ENCODE assay signal across 9 cellular contexts in the genomic region with DNA sequence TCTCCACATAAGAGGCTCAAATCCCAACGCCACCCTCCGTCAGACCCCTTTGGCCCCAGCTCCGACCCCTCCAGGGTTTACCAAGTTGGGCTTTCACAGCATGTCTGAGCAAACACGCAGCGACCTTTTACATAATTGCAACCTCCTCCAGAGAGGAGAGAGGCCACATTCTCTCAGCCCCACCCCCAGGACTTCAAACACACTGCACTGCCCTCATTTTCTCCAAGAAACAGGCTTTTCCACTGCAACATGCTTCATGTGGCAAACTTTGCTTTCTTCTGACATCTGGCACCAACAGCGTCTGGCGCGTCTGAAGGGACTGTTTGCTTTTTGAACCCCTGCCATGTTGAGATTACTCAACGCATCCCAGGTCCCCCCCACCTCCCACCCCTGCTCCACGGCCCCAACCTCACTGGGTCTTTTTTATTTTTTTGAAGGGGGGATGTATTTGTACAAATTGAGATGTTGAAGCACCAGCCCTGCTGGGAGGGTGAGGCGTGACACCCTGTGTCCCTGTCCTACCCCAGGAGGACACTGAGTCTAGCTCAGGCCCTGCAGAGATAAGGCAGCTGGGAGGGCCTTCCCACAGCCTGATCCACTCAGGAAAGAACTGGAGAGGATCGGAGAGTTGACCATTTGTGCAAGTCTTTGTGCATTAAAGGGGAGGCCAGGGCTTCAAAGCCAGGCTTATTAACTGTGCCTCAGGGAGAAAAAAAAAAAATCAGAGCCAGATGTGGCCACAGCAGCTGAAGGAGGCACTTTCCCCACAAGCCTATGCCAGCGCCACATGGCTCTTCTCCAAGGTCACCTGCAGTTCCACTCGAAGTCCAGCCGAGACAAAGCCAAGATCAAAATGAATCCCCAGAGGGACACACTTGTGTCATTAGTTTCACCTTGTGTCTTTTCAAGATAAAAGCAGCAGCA. TPM values are rescaled to one million over a fixed set of nuclear protein-coding genes. Genes with fewer than 3 reads are reported as not detected.
DNase-seq lines count a peak whose midpoint lies in the region; ATAC-seq and TF ChIP-seq lines count a peak whose summit lies in the region.
"Had no signal": no experiment of that assay in that cellular context is flagged by ENCODE, and none has a peak within 500 bp of the region (broad histone marks: within the 10 kb centered on the region; RNA-seq: fewer than 3 reads in every experiment).

No MANE protein-coding gene starts in this region.

- H3K4me1 ChIP-seq in body of pancreas, result peaks cover 15% of the 10 kb centered on the region
- H3K4me1 ChIP-seq in thoracic aorta (ENCODE audit: control insufficient read depth in 1 of 2, low read depth in 2 of 2), result peaks cover 19 to 60% of the 10 kb centered on the region in 2 donors

- intact Hi-C loops in body of pancreas (cut with DNase I) (no loop called here), left colon (cut with DNase I, micrococcal nuclease) (no loop called here)

- H3K27me3 ChIP-seq in body of pancreas, result no peaks in the 10 kb centered on the region
- H3K27me3 ChIP-seq in thoracic aorta (replicated peaks; ENCODE audit: insufficient read depth), result no peaks in the 10 kb centered on the region

- TF ChIP-seq CTCF in body of pancreas (IDR thresholded peaks at IDR 0.05), result peak in 2 of 7 experiments; percentile 16 to 18
- peak; percentile 49 for TF ChIP-seq CTCF in thoracic aorta (IDR thresholded peaks at IDR 0.05)

- H3K36me3 ChIP-seq in body of pancreas (replicated peaks in 1 of 2; ENCODE audit: insufficient read depth in 1 of 2, low read depth in 2 of 2) (peaks cover 0 to 4% of the 10 kb centered on the region in 2 donors), thoracic aorta (peaks cover 27% of the 10 kb centered on the region)

- no peaks in the 10 kb centered on the region for H3K9me3 ChIP-seq in body of pancreas
- H3K9me3 ChIP-seq in thoracic aorta, result no peaks in the 10 kb centered on the region

- 35 to 36% methylated on average over 15 of the region's 15 CpGs for WGBS in body of pancreas, 2 donors

- DNase-seq in DMS 273 (lab: John Stamatoyannopoulos, UW; ENCODE audit: unreplicated experiment), result peak; percentile 54
- no peak for DNase-seq in DMS 273 treated with DMSO at 0.1 percent for 48 hours (lab: John Stamatoyannopoulos, UW)
- DNase-seq in body of pancreas, result peak; percentile 16 to 48 (median 46)
- DNase-seq in left colon, result peak in 1 of 2 donors; percentile 46
- DNase-seq in thoracic aorta (ENCODE audit: low spot score), result no peak
- no peak for DNase-seq in OCI-M1 (lab: John Stamatoyannopoulos, UW)
- DNase-seq in LoVo (ENCODE audit: low spot score), result no peak

- no peak overlapping the region for H3K4me3 ChIP-seq in body of pancreas
- peak overlapping the region; percentile 9 for H3K4me3 ChIP-seq in thoracic aorta

- TF ChIP-seq POLR2A in body of pancreas (IDR thresholded peaks at IDR 0.05), result no peak

- ATAC-seq in body of pancreas (peak; percentile 54), left colon (peak; percentile 52), thoracic aorta (ENCODE audit: insufficient number of reproducible peaks, low FRiP score, low read depth) (peak; percentile 43), HG03280 (IDR thresholded peaks at IDR 0.05; ENCODE audit: unreplicated experiment) (no peak)

- peak overlapping the region in 2 of 4 donors; percentile 26 to 42 for H3K27ac ChIP-seq in body of pancreas
- peak overlapping the region; percentile 46 to 61 for H3K27ac ChIP-seq in thoracic aorta
- H3K27ac ChIP-seq: 22Rv1 had no signal

RNA-seq across cellular contexts. Expression of a gene that starts 29.7 kb away (rescaled TPM):
- total RNA-seq in body of pancreas, result 10 to 100 TPM in 1 of 2 donors, 1 to 10 TPM in 1; 5.4 to 16.2 TPM
- total RNA-seq in left colon, result 10 to 100 TPM; 27.0 to 46.5 TPM
- total RNA-seq in thoracic aorta, result 10 to 100 TPM; 24.9 to 27.4 TPM

Comparison
In these comparisons a context has a peak if more than half of its experiments do, and no peak if none do; other contexts are left out.
1. DNase-seq: peak in DMS 273 (single experiment) and body of pancreas (4 of 4); none in DMS 273 treated with DMSO at 0.1 percent for 48 hours (single experiment), thoracic aorta (single experiment), OCI-M1 (single experiment) and LoVo (single experiment).